Comparison of ENCODE assay signal across 1 cellular context in the genomic region with DNA sequence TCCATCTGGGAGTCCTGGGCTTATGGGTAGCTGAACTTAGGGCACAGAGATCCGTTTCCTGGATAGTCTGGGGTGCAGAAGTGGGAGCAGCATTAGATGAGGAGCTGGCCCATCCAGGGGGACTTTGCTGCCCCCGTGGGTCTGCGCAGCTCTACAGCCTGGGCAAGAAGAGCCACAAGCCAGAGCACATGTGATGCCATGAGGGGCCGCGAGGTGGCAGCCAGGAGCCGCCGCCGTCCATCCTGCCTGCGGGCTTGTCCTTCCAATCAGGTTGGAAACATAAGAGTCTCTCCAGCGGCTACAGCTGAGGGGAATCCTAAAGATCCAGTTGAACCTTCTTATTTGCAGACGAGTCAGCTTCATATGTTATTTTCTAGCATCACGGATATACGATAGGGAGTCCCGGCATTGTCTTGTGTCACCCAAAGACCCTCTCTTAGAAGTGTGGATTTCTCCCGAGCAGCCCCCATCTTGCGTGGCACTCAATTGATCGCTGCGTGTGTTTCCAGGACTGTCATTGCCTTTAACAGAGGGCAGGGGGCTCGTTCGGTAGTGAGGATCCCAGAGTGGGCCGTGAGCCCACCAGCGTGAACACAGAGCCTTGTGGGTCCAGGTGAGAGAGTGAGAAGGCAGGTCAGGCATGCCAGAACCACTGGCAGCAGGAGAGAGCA.
A peak's percentile ranks its signal among the peaks of the same experiment; 100 is the strongest.
TF ChIP-seq lines count a peak whose summit lies in the region.

No MANE protein-coding gene starts in this region.

TF ChIP-seq in HepG2, 621 proteins besides CTCF, POLR2A, EP300 and RAD21 (continued from another document):
- TF ChIP-seq, protein P1, sequence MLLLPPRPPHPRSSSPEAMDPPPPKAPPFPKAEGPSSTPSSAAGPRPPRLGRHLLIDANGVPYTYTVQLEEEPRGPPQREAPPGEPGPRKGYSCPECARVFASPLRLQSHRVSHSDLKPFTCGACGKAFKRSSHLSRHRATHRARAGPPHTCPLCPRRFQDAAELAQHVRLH (CRISPR knock-in tag; IDR thresholded peaks at IDR 0.05; ENCODE audit: borderline replicate concordance, low read depth) = peak; percentile 78; the same call in 1 of the 2 replicates
